ENCODE assay signal across 16 cellular contexts in genomic region chr19:56126983-56127780, GRCh38. TPM values are rescaled to one million over a fixed set of nuclear protein-coding genes. Genes with fewer than 3 reads are reported as not detected.
DNase-seq lines count a peak whose midpoint lies in the region; ATAC-seq and TF ChIP-seq lines count a peak whose summit lies in the region.
"Had no signal": no experiment of that assay in that cellular context is flagged by ENCODE, and none has a peak within 500 bp of the region (broad histone marks: within the 10 kb centered on the region; RNA-seq: fewer than 3 reads in every experiment).

No MANE protein-coding gene starts in this region.

- no peaks in the 10 kb centered on the region for H3K36me3 Mint-ChIP-seq in activated CD4-positive, alpha-beta T cell treated with anti-CD3 and anti-CD28 coated beads, Interleukin-2, amount 10 ng/mL, durations not matched to agents 7 days and 5 days (ENCODE audit: low read depth)
- no peaks in the 10 kb centered on the region for H3K36me3 Mint-ChIP-seq in stimulated activated effector memory CD8-positive, alpha-beta T cell treated with anti-CD3 and anti-CD28 coated beads, Interleukin-12 subunit alpha, Interleukin-12 subunit beta, amount 100 ng/mL, for 72 hours
- H3K36me3 Mint-ChIP-seq: CD14-positive monocyte had no signal

- H3K4me3 Mint-ChIP-seq in activated CD4-positive, alpha-beta T cell treated with anti-CD3 and anti-CD28 coated beads, Interleukin-2, amount 10 ng/mL, durations not matched to agents 7 days and 5 days = no peak overlapping the region
- H3K4me3 Mint-ChIP-seq in stimulated activated effector memory CD8-positive, alpha-beta T cell treated with anti-CD3 and anti-CD28 coated beads, Interleukin-12 subunit alpha, Interleukin-12 subunit beta, amount 100 ng/mL, for 72 hours = no peak overlapping the region
- H3K4me3 Mint-ChIP-seq: CD14-positive monocyte had no signal

- POLR2A ChIA-PET in activated CD4-positive, alpha-beta T cell treated with anti-CD3 and anti-CD28 coated beads, Interleukin-2, amount 10 ng/mL, durations not matched to agents 7 days and 5 days (lab: Charles Lee) = no interaction called here

- H3K27ac Mint-ChIP-seq in activated CD4-positive, alpha-beta T cell treated with anti-CD3 and anti-CD28 coated beads, Interleukin-2, amount 10 ng/mL, durations not matched to agents 7 days and 5 days = peak overlapping the region; percentile 13
- no peak overlapping the region for H3K27ac Mint-ChIP-seq in stimulated activated effector memory CD8-positive, alpha-beta T cell treated with anti-CD3 and anti-CD28 coated beads, Interleukin-12 subunit alpha, Interleukin-12 subunit beta, amount 100 ng/mL, for 72 hours
- H3K27ac Mint-ChIP-seq: CD14-positive monocyte had no signal

- peak; percentile 36 for ATAC-seq in stimulated activated effector memory CD8-positive, alpha-beta T cell treated with anti-CD3 and anti-CD28 coated beads, Interleukin-12 subunit alpha, Interleukin-12 subunit beta, amount 100 ng/mL, for 72 hours
- ATAC-seq in HG02678 (IDR thresholded peaks at IDR 0.05; ENCODE audit: unreplicated experiment) = no peak
- ATAC-seq: PC-3, SK-N-SH treated with all-trans-retinoic acid at 6 μM for 48 hours had no signal

- no peak for DNase-seq in activated CD4-positive, alpha-beta T cell treated with anti-CD3 and anti-CD28 coated beads, Interleukin-2, amount 10 ng/mL, durations not matched to agents 7 days and 5 days
- DNase-seq in activated CD4-positive, alpha-beta T cell treated with anti-CD3 and anti-CD28 coated beads, Interleukin-2, amount 50 U/mL, for 48 hours = no peak
- DNase-seq in NB4 (ENCODE audit: low read depth) (peak; percentile 47), iPS-NIHi11 (ENCODE audit: low spot score) (peak; percentile 49), SHP77 (lab: John Stamatoyannopoulos, UW) (no peak), pons (ENCODE audit: low spot score) (no peak)
- DNase-seq in stimulated activated effector memory CD8-positive, alpha-beta T cell treated with anti-CD3 and anti-CD28 coated beads, Interleukin-12 subunit alpha, Interleukin-12 subunit beta, amount 100 ng/mL, for 72 hours (ENCODE audit: low spot score in 2 of 2) = no peak
- DNase-seq: 8988T, NCI-H1436 treated with DMSO at 0.1 percent for 48 hours, NCI-H2081 treated with DMSO at 0.1 percent for 48 hours, NCI-H524 treated with DMSO at 0.1 percent for 48 hours, PC-3 had no signal

- H3K9me3 Mint-ChIP-seq in activated CD4-positive, alpha-beta T cell treated with anti-CD3 and anti-CD28 coated beads, Interleukin-2, amount 10 ng/mL, durations not matched to agents 7 days and 5 days = peaks cover 4% of the 10 kb centered on the region
- no peaks in the 10 kb centered on the region for H3K9me3 Mint-ChIP-seq in stimulated activated effector memory CD8-positive, alpha-beta T cell treated with anti-CD3 and anti-CD28 coated beads, Interleukin-12 subunit alpha, Interleukin-12 subunit beta, amount 100 ng/mL, for 72 hours

- no peak for TF ChIP-seq CTCF in NB4 (IDR thresholded peaks at IDR 0.05; ENCODE audit: low read depth, low read length)

- H3K27me3 Mint-ChIP-seq in activated CD4-positive, alpha-beta T cell treated with anti-CD3 and anti-CD28 coated beads, Interleukin-2, amount 10 ng/mL, durations not matched to agents 7 days and 5 days = no peaks in the 10 kb centered on the region

- peaks cover 33% of the 10 kb centered on the region for H3K4me1 Mint-ChIP-seq in activated CD4-positive, alpha-beta T cell treated with anti-CD3 and anti-CD28 coated beads, Interleukin-2, amount 10 ng/mL, durations not matched to agents 7 days and 5 days
- no peaks in the 10 kb centered on the region for H3K4me1 Mint-ChIP-seq in stimulated activated effector memory CD8-positive, alpha-beta T cell treated with anti-CD3 and anti-CD28 coated beads, Interleukin-12 subunit alpha, Interleukin-12 subunit beta, amount 100 ng/mL, for 72 hours
- H3K4me1 Mint-ChIP-seq: CD14-positive monocyte had no signal

- CTCF ChIA-PET in activated CD4-positive, alpha-beta T cell treated with anti-CD3 and anti-CD28 coated beads, Interleukin-2, amount 10 ng/mL, durations not matched to agents 7 days and 5 days (lab: Charles Lee) = no interaction called here

- TF ChIP-seq POLR2A in NB4 (IDR thresholded peaks at IDR 0.05; ENCODE audit: extremely low read depth, insufficient read length) = peak; percentile 21

- H3K4me3 ChIP-seq in NB4 (ENCODE audit: low read depth, low read length) = no peak overlapping the region

RNA-seq across cellular contexts. Expression of gene ZNF787, which starts 6.1 kb away (rescaled TPM):
- total RNA-seq in activated CD4-positive, alpha-beta T cell treated with anti-CD3 and anti-CD28 coated beads, Interleukin-2, amount 10 ng/mL, durations not matched to agents 7 days and 5 days = 10 to 100 TPM; 34.3 to 35.4 TPM

RNA-seq across cellular contexts. Expression of gene ZNF444, which starts 13.9 kb away (rescaled TPM):
- total RNA-seq in activated CD4-positive, alpha-beta T cell treated with anti-CD3 and anti-CD28 coated beads, Interleukin-2, amount 10 ng/mL, durations not matched to agents 7 days and 5 days = 10 to 100 TPM; 26.5 to 34.6 TPM

RNA-seq across cellular contexts. Expression of gene GALP, which starts 48.6 kb away (rescaled TPM):
- total RNA-seq in activated CD4-positive, alpha-beta T cell treated with anti-CD3 and anti-CD28 coated beads, Interleukin-2, amount 10 ng/mL, durations not matched to agents 7 days and 5 days = not detected
- total RNA-seq: Caco-2, PC-3 had no signal

Comparison
In these comparisons a context has a peak if more than half of its experiments do, and no peak if none do; other contexts are left out.
1. DNase-seq: peak in NB4 (single experiment) and iPS-NIHi11 (single experiment); none in activated CD4-positive, alpha-beta T cell treated with anti-CD3 and anti-CD28 coated beads, Interleukin-2, amount 10 ng/mL, durations not matched to agents 7 days and 5 days (single experiment), activated CD4-positive, alpha-beta T cell treated with anti-CD3 and anti-CD28 coated beads, Interleukin-2, amount 50 U/mL, for 48 hours (0 of 2), stimulated activated effector memory CD8-positive, alpha-beta T cell treated with anti-CD3 and anti-CD28 coated beads, Interleukin-12 subunit alpha, Interleukin-12 subunit beta, amount 100 ng/mL, for 72 hours (0 of 2), SHP77 (0 of 2) and pons (single experiment).